1 cellular context compared by ENCODE assay signal in the genomic region with DNA sequence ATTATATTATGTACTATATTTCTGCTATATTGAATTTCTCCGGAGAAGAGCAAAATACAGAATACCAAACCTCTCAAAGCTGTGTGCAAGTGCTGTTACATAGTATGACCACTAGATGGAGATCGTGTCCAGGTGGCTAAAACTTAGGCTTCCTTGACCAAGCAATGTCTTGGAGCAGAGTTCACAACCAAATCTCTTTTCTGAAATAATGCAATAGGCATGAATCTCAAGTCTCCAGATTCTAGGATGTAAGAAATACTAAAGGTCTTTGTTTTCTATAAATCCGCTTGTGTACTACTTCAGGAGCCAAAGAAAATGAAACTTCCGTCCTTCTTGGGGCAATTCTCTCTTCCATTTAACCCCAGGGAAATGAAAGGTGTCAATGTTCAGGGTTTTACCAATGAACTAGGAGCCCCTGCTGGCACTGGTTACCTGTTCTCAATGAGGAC.
TF ChIP-seq lines count a peak whose summit lies in the region.

No MANE protein-coding gene starts in this region.

TF ChIP-seq in HepG2, 621 proteins besides CTCF, POLR2A, EP300 and RAD21 (continued from another document):
- TF ChIP-seq, protein P1, sequence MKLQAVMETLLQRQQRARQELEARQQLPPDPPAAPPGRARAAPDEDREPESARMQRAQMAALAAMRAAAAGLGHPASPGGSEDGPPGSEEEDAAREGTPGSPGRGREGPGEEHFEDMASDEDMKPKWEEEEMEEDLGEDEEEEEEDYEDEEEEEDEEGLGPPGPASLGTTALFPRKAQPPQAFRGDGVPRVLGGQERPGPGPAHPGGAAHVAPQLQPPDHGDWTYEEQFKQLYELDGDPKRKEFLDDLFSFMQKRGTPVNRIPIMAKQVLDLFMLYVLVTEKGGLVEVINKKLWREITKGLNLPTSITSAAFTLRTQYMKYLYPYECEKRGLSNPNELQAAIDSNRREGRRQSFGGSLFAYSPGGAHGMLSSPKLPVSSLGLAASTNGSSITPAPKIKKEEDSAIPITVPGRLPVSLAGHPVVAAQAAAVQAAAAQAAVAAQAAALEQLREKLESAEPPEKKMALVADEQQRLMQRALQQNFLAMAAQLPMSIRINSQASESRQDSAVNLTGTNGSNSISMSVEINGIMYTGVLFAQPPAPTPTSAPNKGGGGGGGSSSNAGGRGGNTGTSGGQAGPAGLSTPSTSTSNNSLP (IDR thresholded peaks at IDR 0.05; ENCODE audit: low read depth, low read length): 0 out of 2 replicates have a peak, but pooled peaks have one; percentile 25
- TF ChIP-seq HNRNPLL (IDR thresholded peaks at IDR 0.05; ENCODE audit: low read depth, low read length, poor library complexity, severe bottlenecking) (peak; percentile 25), ZEB1 (IDR thresholded peaks at IDR 0.05; ENCODE audit: insufficient replicate concordance, low read depth) (no peak), ZNF629 (CRISPR knock-in tag; conservative IDR thresholded peaks at IDR 0.05) (no peak), ELF3 (CRISPR knock-in tag; IDR thresholded peaks at IDR 0.05) (0 out of 2 replicates have a peak, but pooled peaks have one; percentile 26), KLF11 (CRISPR knock-in tag; IDR thresholded peaks at IDR 0.05) (0 out of 2 replicates have a peak, but pooled peaks have one; percentile 53), ZSCAN9 (CRISPR knock-in tag; IDR thresholded peaks at IDR 0.05; ENCODE audit: borderline replicate concordance) (peak; percentile 50; the same call in 1 of the 2 replicates)
- TF ChIP-seq, protein P2, sequence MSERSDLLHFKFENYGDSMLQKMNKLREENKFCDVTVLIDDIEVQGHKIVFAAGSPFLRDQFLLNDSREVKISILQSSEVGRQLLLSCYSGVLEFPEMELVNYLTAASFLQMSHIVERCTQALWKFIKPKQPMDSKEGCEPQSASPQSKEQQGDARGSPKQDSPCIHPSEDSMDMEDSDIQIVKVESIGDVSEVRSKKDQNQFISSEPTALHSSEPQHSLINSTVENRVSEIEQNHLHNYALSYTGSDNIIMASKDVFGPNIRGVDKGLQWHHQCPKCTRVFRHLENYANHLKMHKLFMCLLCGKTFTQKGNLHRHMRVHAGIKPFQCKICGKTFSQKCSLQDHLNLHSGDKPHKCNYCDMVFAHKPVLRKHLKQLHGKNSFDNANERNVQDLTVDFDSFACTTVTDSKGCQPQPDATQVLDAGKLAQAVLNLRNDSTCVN (CRISPR knock-in tag; IDR thresholded peaks at IDR 0.05; ENCODE audit: borderline replicate concordance): no peak
